Comparison of ENCODE assay signal across 10 cellular contexts in the genomic region with DNA sequence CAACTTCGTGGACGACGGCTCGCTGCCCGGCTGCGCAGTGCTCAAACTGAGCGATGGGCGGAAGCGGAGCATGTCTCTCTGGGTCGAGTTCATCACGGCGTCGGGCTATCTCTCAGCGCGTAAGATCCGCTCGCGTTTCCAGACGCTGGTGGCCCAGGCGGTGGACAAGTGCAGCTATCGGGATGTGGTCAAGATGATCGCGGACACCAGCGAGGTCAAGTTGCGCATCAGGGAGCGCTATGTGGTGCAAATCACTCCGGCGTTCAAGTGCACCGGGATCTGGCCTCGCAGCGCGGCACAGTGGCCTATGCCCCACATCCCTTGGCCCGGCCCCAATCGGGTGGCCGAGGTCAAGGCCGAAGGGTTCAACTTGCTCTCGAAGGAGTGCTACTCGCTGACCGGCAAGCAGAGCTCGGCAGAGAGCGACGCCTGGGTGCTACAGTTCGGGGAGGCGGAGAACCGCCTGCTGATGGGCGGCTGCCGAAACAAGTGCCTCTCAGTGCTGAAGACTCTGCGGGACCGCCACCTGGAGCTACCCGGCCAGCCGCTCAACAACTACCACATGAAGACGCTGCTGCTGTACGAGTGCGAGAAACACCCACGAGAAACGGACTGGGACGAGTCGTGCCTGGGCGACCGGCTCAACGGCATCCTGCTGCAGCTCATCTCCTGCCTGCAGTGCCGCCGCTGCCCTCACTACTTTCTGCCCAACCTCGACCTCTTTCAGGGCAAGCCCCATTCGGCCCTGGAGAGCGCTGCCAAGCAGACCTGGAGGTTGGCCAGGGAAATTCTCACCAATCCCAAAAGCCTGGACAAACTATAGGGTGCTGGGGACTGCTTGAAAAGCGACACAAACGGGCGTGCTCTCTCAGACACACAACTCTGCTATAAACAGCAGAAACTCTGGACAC. TPM values are rescaled to one million over a fixed set of nuclear protein-coding genes. Genes with fewer than 3 reads are reported as not detected.
DNase-seq lines count a peak whose midpoint lies in the region; ATAC-seq and TF ChIP-seq lines count a peak whose summit lies in the region.
"Had no signal": no experiment of that assay in that cellular context is flagged by ENCODE, and none has a peak within 500 bp of the region (broad histone marks: within the 10 kb centered on the region; RNA-seq: fewer than 3 reads in every experiment).

No MANE protein-coding gene starts in this region.

- H3K36me3 ChIP-seq in NT2/D1 (ENCODE audit: insufficient read depth, insufficient read length, low read length): no peaks in the 10 kb centered on the region
- H3K36me3 ChIP-seq in mesodermal cell (ENCODE audit: control insufficient read depth, insufficient read depth, low read length): no peaks in the 10 kb centered on the region
- no peaks in the 10 kb centered on the region for H3K36me3 ChIP-seq in thyroid gland

- peak overlapping the region; percentile 23 for H3K27ac ChIP-seq in mesodermal cell (ENCODE audit: low read depth, low read length, severe bottlenecking)
- peak overlapping the region in 1 of 3 donors; percentile 55 for H3K27ac ChIP-seq in thyroid gland
- H3K27ac ChIP-seq: foreskin keratinocyte had no signal

- H3K4me3 ChIP-seq in NT2/D1 (ENCODE audit: insufficient read length, low read depth) (peak overlapping the region; percentile 45), mesodermal cell (ENCODE audit: extremely low read depth, insufficient read depth, low read length, poor library complexity, severe bottlenecking) (peak overlapping the region; percentile 41), thyroid gland (replicated peaks in 1 of 3) (peak overlapping the region; percentile 1 to 20 (median 11))

- H3K9ac ChIP-seq in NT2/D1 (ENCODE audit: insufficient read length, low read depth): peak overlapping the region; percentile 64

- peak in 2 of 6 experiments; percentile 20 to 27 for TF ChIP-seq CTCF in thyroid gland (IDR thresholded peaks at IDR 0.05)

- peaks cover 3% of the 10 kb centered on the region for H3K4me1 ChIP-seq in NT2/D1 (ENCODE audit: insufficient read depth, insufficient read length)
- peaks cover 7% of the 10 kb centered on the region for H3K4me1 ChIP-seq in mesodermal cell (ENCODE audit: control insufficient read depth, insufficient read depth, low read length, poor library complexity, severe bottlenecking)
- no peaks in the 10 kb centered on the region for H3K4me1 ChIP-seq in thyroid gland
- H3K4me1 ChIP-seq: foreskin keratinocyte had no signal

- ATAC-seq in GM19324 (IDR thresholded peaks at IDR 0.05; ENCODE audit: low FRiP score, unreplicated experiment) (no peak), GM21390 (IDR thresholded peaks at IDR 0.05; ENCODE audit: unreplicated experiment) (no peak), GM19023 (IDR thresholded peaks at IDR 0.05; ENCODE audit: unreplicated experiment) (no peak)
- ATAC-seq: foreskin keratinocyte had no signal

- WGBS in mesodermal cell (ENCODE audit: insufficient coverage in 2 of 2), 2 experiments: 1% methylated on average over 65 of the region's 69 CpGs
- WGBS in thyroid gland, 2 donors: 18 to 33% methylated on average over 11 to 43 of the region's 69 CpGs

- no peaks in the 10 kb centered on the region for H3K9me3 ChIP-seq in NT2/D1 (ENCODE audit: insufficient read depth, low read length)
- no peaks in the 10 kb centered on the region for H3K9me3 ChIP-seq in mesodermal cell (ENCODE audit: control insufficient read depth, low read length)
- H3K9me3 ChIP-seq in thyroid gland: no peaks in the 10 kb centered on the region

- H3K27me3 ChIP-seq in NT2/D1 (ENCODE audit: insufficient read depth, insufficient read length) (peaks cover 73% of the 10 kb centered on the region), thyroid gland (no peaks in the 10 kb centered on the region)
- H3K27me3 ChIP-seq: foreskin keratinocyte had no signal

- no peak for TF ChIP-seq POLR2A in thyroid gland (IDR thresholded peaks at IDR 0.05)

- no peak for DNase-seq in NT2/D1 (ENCODE audit: low read depth, low spot score)
- peak; percentile 93 for DNase-seq in fibroblast of gingiva (ENCODE audit: low read depth)
- DNase-seq in thyroid gland: peak; percentile 69 to 71
- DNase-seq in activated effector memory CD4-positive, alpha-beta T cell treated with anti-CD3 and anti-CD28 coated beads, Interleukin-2, amount 50 U/mL, for 16 hours: no peak
- DNase-seq: foreskin keratinocyte, NCI-H2081 had no signal

- intact Hi-C loops in thyroid gland (cut with DNase I): no loop called here

RNA-seq across cellular contexts. Expression of a gene that starts 1.6 kb away (rescaled TPM):
- 14.5 TPM for polyA plus RNA-seq in mesodermal cell (2013, experiment 1 of 2)
- polyA plus RNA-seq in mesodermal cell (2013, experiment 2 of 2): 19.6 TPM
- total RNA-seq in thyroid gland: 10 to 100 TPM in 1 of 4 donors, 1 to 10 TPM in 3; 3.2 to 20.4 (median 7.3) TPM
- total RNA-seq: foreskin keratinocyte had no signal
- polyA plus RNA-seq: foreskin keratinocyte had no signal

Comparison
In these comparisons a context has a peak if more than half of its experiments do, and no peak if none do; other contexts are left out.
1. DNase-seq: peak in fibroblast of gingiva (single experiment) and thyroid gland (2 of 2); none in NT2/D1 (single experiment) and activated effector memory CD4-positive, alpha-beta T cell treated with anti-CD3 and anti-CD28 coated beads, Interleukin-2, amount 50 U/mL, for 16 hours (single experiment).
2. Peak in every context shown above with its lines, with median percentiles within 50 percentile points of each other: H3K4me3 ChIP-seq.